Comparison of ENCODE assay signal across 8 cellular contexts in genomic region chr16:57244767-57245471, GRCh38. TPM values are rescaled to one million over a fixed set of nuclear protein-coding genes. Genes with fewer than 3 reads are reported as not detected.
DNase-seq lines count a peak whose midpoint lies in the region; ATAC-seq and TF ChIP-seq lines count a peak whose summit lies in the region.

Gene ARL2BP, plus strand, starts transcription at chr16:57245259. Its CDS starts 109 bp downstream, at chr16:57245368.

- H3K27ac ChIP-seq in CD4-positive, CD25-positive, alpha-beta regulatory T cell (ENCODE audit: insufficient read depth, low read length, poor library complexity, severe bottlenecking) = peak within 1 kb of the TSS; percentile 86
- H3K27ac ChIP-seq in duodenal mucosa (ENCODE audit: low read depth, low read length) = peak within 1 kb of the TSS; percentile 89

- H3K9me3 Mint-ChIP-seq in CD4-positive, CD25-positive, alpha-beta regulatory T cell = no peaks in the 10 kb centered on the region
- H3K9me3 Mint-ChIP-seq in activated CD4-positive, alpha-beta memory T cell treated with anti-CD3 and anti-CD28 coated beads, Interleukin-2, amount 10 ng/mL, durations not matched to agents 7 days and 5 days = no peaks in the 10 kb centered on the region

- POLR2A ChIA-PET in activated CD4-positive, alpha-beta memory T cell treated with anti-CD3 and anti-CD28 coated beads, Interleukin-2, amount 10 ng/mL, durations not matched to agents 7 days and 5 days (lab: Charles Lee) = interaction anchor here (1.0 to 2.8 kb wide), 11 partner anchors 9 to 152 kb away, joined by 3 to 9 read pairs (median 5); partner anchors contain the start of genes CPNE2 and PSME3IP1

- H3K4me1 ChIP-seq in CD4-positive, CD25-positive, alpha-beta regulatory T cell (ENCODE audit: control insufficient read depth, insufficient read depth, low read length, poor library complexity, severe bottlenecking) = peaks cover 17% of the 10 kb centered on the region
- peaks cover 21 to 22% of the 10 kb centered on the region in 2 donors for H3K4me1 ChIP-seq in duodenal mucosa (ENCODE audit: control insufficient read depth in 1 of 2, insufficient read depth in 2 of 2, low read length in 2 of 2)

- TF ChIP-seq CTCF in lower leg skin (IDR thresholded peaks at IDR 0.05) = no peak

- H3K36me3 ChIP-seq in CD4-positive, CD25-positive, alpha-beta regulatory T cell (ENCODE audit: control insufficient read depth, insufficient read depth, low read length) = peaks cover 18% of the 10 kb centered on the region
- H3K36me3 ChIP-seq in duodenal mucosa (ENCODE audit: control insufficient read depth in 1 of 2, insufficient read depth in 2 of 2, low read length in 2 of 2) = peaks cover 7 to 21% of the 10 kb centered on the region in 2 donors

- H3K4me3 ChIP-seq in CD4-positive, CD25-positive, alpha-beta regulatory T cell (ENCODE audit: low read depth, low read length) = peak within 1 kb of the TSS; percentile 90
- H3K4me3 ChIP-seq in duodenal mucosa (ENCODE audit: low read depth in 1 of 2, low read length in 2 of 2) (peak within 1 kb of the TSS; percentile 63 to 82), lower leg skin (ENCODE audit: low read depth, poor library complexity, severe bottlenecking) (peak within 1 kb of the TSS; percentile 85)

- peaks cover 11% of the 10 kb centered on the region for H3K36me3 Mint-ChIP-seq in CD4-positive, CD25-positive, alpha-beta regulatory T cell
- H3K36me3 Mint-ChIP-seq in activated CD4-positive, alpha-beta memory T cell treated with anti-CD3 and anti-CD28 coated beads, Interleukin-2, amount 10 ng/mL, durations not matched to agents 7 days and 5 days (ENCODE audit: low read depth) = peaks cover 27% of the 10 kb centered on the region

- peak within 1 kb of the TSS; percentile 90 to 96 (median 95) for H3K4me3 Mint-ChIP-seq in CD4-positive, CD25-positive, alpha-beta regulatory T cell
- peak within 1 kb of the TSS; percentile 78 for H3K4me3 Mint-ChIP-seq in activated CD4-positive, alpha-beta memory T cell treated with anti-CD3 and anti-CD28 coated beads, Interleukin-2, amount 10 ng/mL, durations not matched to agents 7 days and 5 days

- H3K9ac ChIP-seq in duodenal mucosa (ENCODE audit: low read depth in 1 of 2, low read length in 2 of 2) = peak within 1 kb of the TSS; percentile 70 to 76

- no peaks in the 10 kb centered on the region for H3K9me3 ChIP-seq in CD4-positive, CD25-positive, alpha-beta regulatory T cell (ENCODE audit: control insufficient read depth in 2 of 2, low read length in 2 of 2)
- H3K9me3 ChIP-seq in duodenal mucosa (ENCODE audit: control insufficient read depth in 1 of 2, low read length in 2 of 2) = no peaks in the 10 kb centered on the region

- H3K27ac Mint-ChIP-seq in CD4-positive, CD25-positive, alpha-beta regulatory T cell = peak within 1 kb of the TSS; percentile 94 to 98 (median 96)
- peak within 1 kb of the TSS; percentile 86 for H3K27ac Mint-ChIP-seq in activated CD4-positive, alpha-beta memory T cell treated with anti-CD3 and anti-CD28 coated beads, Interleukin-2, amount 10 ng/mL, durations not matched to agents 7 days and 5 days

- DNase-seq in CD4-positive, CD25-positive, alpha-beta regulatory T cell = peak; percentile 95 to 97 (median 96)
- peak; percentile 82 for DNase-seq in NCI-H82 treated with DMSO at 0.1 percent for 48 hours (lab: John Stamatoyannopoulos, UW; ENCODE audit: unreplicated experiment)
- peak; percentile 98 for DNase-seq in activated CD4-positive, alpha-beta memory T cell treated with anti-CD3 and anti-CD28 coated beads, Interleukin-2, amount 10 ng/mL, durations not matched to agents 7 days and 5 days
- DNase-seq in lower leg skin (ENCODE audit: low spot score in 2 of 2) = peak; percentile 97 to 99
- peak; percentile 94 to 99 for DNase-seq in stimulated activated CD4-positive, alpha-beta T cell treated with anti-CD3 and anti-CD28 coated beads, Interleukin-4, amount 100 ng/mL, for 48 hours (ENCODE audit: low read depth in 2 of 2)

- H3K27me3 ChIP-seq in CD4-positive, CD25-positive, alpha-beta regulatory T cell (ENCODE audit: control insufficient read depth, insufficient read depth, low read length) = no peaks in the 10 kb centered on the region
- no peaks in the 10 kb centered on the region for H3K27me3 ChIP-seq in duodenal mucosa (ENCODE audit: control insufficient read depth in 1 of 2, insufficient read depth in 2 of 2, low read length in 2 of 2)

- peaks cover 4% of the 10 kb centered on the region for H3K27me3 Mint-ChIP-seq in CD4-positive, CD25-positive, alpha-beta regulatory T cell
- no peaks in the 10 kb centered on the region for H3K27me3 Mint-ChIP-seq in activated CD4-positive, alpha-beta memory T cell treated with anti-CD3 and anti-CD28 coated beads, Interleukin-2, amount 10 ng/mL, durations not matched to agents 7 days and 5 days

- intact Hi-C loops in lower leg skin (cut with DNase I; ENCODE audit: low total_unique reads) = no loop called here

- TF ChIP-seq POLR2A in lower leg skin (IDR thresholded peaks at IDR 0.05) = no peak

- CTCF ChIA-PET in activated CD4-positive, alpha-beta memory T cell treated with anti-CD3 and anti-CD28 coated beads, Interleukin-2, amount 10 ng/mL, durations not matched to agents 7 days and 5 days (lab: Charles Lee) = interaction anchor here (0.6 to 2.0 kb wide), 3 partner anchors 56 to 1260 kb away, joined by 4 to 5 read pairs (median 5); no protein-coding TSS in a partner anchor

- peaks cover 10 to 20% (median 14%) of the 10 kb centered on the region in 4 donors for H3K4me1 Mint-ChIP-seq in CD4-positive, CD25-positive, alpha-beta regulatory T cell
- H3K4me1 Mint-ChIP-seq in activated CD4-positive, alpha-beta memory T cell treated with anti-CD3 and anti-CD28 coated beads, Interleukin-2, amount 10 ng/mL, durations not matched to agents 7 days and 5 days = peaks cover 19% of the 10 kb centered on the region

- 0 to 1% methylated on average over 37 to 71 of the region's 77 CpGs for WGBS in lower leg skin, 2 donors

- ATAC-seq in CD4-positive, CD25-positive, alpha-beta regulatory T cell (ENCODE audit: low read depth in 2 of 2) = peak; percentile 98 to 99
- ATAC-seq in GM19397 (IDR thresholded peaks at IDR 0.05; ENCODE audit: unreplicated experiment) (peak; percentile 94), HG03571 (IDR thresholded peaks at IDR 0.05; ENCODE audit: unreplicated experiment) (peak; percentile 92)

RNA-seq across cellular contexts. Expression of gene ARL2BP, which starts in this region (rescaled TPM):
- total RNA-seq in CD4-positive, CD25-positive, alpha-beta regulatory T cell = 26.9 TPM
- 100 to 1,000 TPM; 102 to 121 (median 104) TPM for polyA plus RNA-seq in CD4-positive, CD25-positive, alpha-beta regulatory T cell
- total RNA-seq in activated CD4-positive, alpha-beta memory T cell treated with anti-CD3 and anti-CD28 coated beads, Interleukin-2, amount 10 ng/mL, durations not matched to agents 7 days and 5 days = 10 to 100 TPM; 32.8 to 32.9 TPM
- total RNA-seq in lower leg skin = 10 to 100 TPM; 36.3 to 62.6 (median 48.0) TPM

Comparison
In these comparisons a context has a peak if more than half of its experiments do, and no peak if none do; other contexts are left out.
1. Peak in every context shown above with its lines: DNase-seq, ATAC-seq, H3K4me3 ChIP-seq and H3K27ac ChIP-seq.